In the genomic region with DNA sequence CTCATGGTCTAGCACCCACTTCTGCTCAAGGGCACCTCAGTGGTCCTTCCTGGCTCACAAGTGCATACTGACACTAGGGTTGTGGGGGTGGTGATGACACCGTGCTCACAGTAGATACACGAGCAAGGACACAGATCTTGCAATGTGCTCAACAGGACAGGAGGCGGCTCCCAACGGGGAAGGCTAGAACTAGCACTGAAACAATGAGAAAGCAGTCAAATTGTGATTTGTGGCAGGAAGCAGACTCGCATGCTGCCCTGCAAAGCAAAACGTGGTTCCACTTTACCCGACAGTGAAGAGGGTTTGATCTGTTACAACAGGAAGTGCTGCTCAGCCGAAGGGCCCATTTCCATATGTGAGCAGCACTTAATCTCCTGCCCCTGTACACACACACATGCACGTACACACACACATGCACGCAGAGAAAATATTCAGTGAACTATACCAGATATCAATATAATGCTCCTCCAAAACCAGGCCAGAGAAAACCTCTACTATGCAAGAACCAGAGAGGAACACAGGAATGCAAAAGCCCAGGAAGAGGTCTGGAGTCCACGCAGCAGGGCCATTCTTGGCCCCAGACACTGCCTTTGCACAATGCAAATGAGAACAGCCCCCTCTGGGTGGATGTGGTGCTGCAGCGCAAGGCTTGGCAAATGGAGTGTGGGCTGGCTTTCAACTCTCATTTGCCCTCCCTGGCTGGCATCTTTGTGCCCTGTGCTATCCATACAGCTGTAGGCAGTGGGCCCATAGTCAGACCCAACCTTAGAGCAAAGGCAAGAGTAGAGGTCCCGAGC, we compare ENCODE assay signal across 8 cellular contexts. TPM values are rescaled to one million over a fixed set of nuclear protein-coding genes. Genes with fewer than 3 reads are reported as not detected.
DNase-seq lines count a peak whose midpoint lies in the region; ATAC-seq and TF ChIP-seq lines count a peak whose summit lies in the region.

No MANE protein-coding gene starts in this region.

- POLR2A ChIA-PET in activated naive CD8-positive, alpha-beta T cell treated with anti-CD3 and anti-CD28 coated beads, Interleukin-2, amount 10 ng/mL, durations not matched to agents 7 days and 5 days (lab: Charles Lee), result interaction anchor here (1.0 kb wide), 1 partner anchor 164 kb away, joined by 3 read pairs; no protein-coding TSS in a partner anchor

- peak overlapping the region; percentile 72 for H3K4me3 Mint-ChIP-seq in activated naive CD8-positive, alpha-beta T cell treated with anti-CD3 and anti-CD28 coated beads, Interleukin-2, amount 10 ng/mL, durations not matched to agents 7 days and 5 days

- DNase-seq in NCI-H1436 (lab: John Stamatoyannopoulos, UW) (peak; percentile 20), NCI-H1436 treated with DMSO at 0.1 percent for 48 hours (lab: John Stamatoyannopoulos, UW) (no peak), Right ventricle myocardium inferior (ENCODE audit: missing footprints) (no peak), NK-92 (lab: John Stamatoyannopoulos, UW; ENCODE audit: unreplicated experiment) (no peak)
- DNase-seq in activated naive CD8-positive, alpha-beta T cell treated with anti-CD3 and anti-CD28 coated beads, Interleukin-2, amount 10 ng/mL, durations not matched to agents 7 days and 5 days, result peak; percentile 58
- DNase-seq in stimulated activated CD4-positive, alpha-beta T cell treated with anti-CD3 and anti-CD28 coated beads, TNF-alpha, amount 100 ng/mL, for 1 hour (ENCODE audit: low read depth in 3 of 3, low spot score in 1 of 3), result peak in 2 of 3 donors; percentile 3 to 9

- H3K27ac Mint-ChIP-seq in activated naive CD8-positive, alpha-beta T cell treated with anti-CD3 and anti-CD28 coated beads, Interleukin-2, amount 10 ng/mL, durations not matched to agents 7 days and 5 days, result peak overlapping the region; percentile 98

- ATAC-seq in HG02938 (IDR thresholded peaks at IDR 0.05; ENCODE audit: unreplicated experiment) (peak; percentile 91), Right ventricle myocardium inferior (no peak)
- peak; percentile 94 for ATAC-seq in activated naive CD8-positive, alpha-beta T cell treated with anti-CD3 and anti-CD28 coated beads, Interleukin-2, amount 10 ng/mL, durations not matched to agents 7 days and 5 days (ENCODE audit: low read depth)

- H3K9me3 Mint-ChIP-seq in activated naive CD8-positive, alpha-beta T cell treated with anti-CD3 and anti-CD28 coated beads, Interleukin-2, amount 10 ng/mL, durations not matched to agents 7 days and 5 days, result peaks cover 2% of the 10 kb centered on the region

- H3K27me3 Mint-ChIP-seq in activated naive CD8-positive, alpha-beta T cell treated with anti-CD3 and anti-CD28 coated beads, Interleukin-2, amount 10 ng/mL, durations not matched to agents 7 days and 5 days, result no peaks in the 10 kb centered on the region

- intact Hi-C loops in Right ventricle myocardium inferior (cut with DNase I), result no loop called here

- peaks cover 18% of the 10 kb centered on the region for H3K4me1 Mint-ChIP-seq in activated naive CD8-positive, alpha-beta T cell treated with anti-CD3 and anti-CD28 coated beads, Interleukin-2, amount 10 ng/mL, durations not matched to agents 7 days and 5 days

- H3K36me3 Mint-ChIP-seq in activated naive CD8-positive, alpha-beta T cell treated with anti-CD3 and anti-CD28 coated beads, Interleukin-2, amount 10 ng/mL, durations not matched to agents 7 days and 5 days, result peaks cover 2% of the 10 kb centered on the region

TF ChIP-seq in PFSK-1, 5 proteins besides CTCF, POLR2A, EP300 and RAD21:
- TF ChIP-seq FOXP2 (optimal IDR thresholded peaks at IDR 0.05; ENCODE audit: borderline replicate concordance, extremely low read depth, extremely low read length, insufficient read depth), result peak; percentile 44
- TF ChIP-seq, protein P1, sequence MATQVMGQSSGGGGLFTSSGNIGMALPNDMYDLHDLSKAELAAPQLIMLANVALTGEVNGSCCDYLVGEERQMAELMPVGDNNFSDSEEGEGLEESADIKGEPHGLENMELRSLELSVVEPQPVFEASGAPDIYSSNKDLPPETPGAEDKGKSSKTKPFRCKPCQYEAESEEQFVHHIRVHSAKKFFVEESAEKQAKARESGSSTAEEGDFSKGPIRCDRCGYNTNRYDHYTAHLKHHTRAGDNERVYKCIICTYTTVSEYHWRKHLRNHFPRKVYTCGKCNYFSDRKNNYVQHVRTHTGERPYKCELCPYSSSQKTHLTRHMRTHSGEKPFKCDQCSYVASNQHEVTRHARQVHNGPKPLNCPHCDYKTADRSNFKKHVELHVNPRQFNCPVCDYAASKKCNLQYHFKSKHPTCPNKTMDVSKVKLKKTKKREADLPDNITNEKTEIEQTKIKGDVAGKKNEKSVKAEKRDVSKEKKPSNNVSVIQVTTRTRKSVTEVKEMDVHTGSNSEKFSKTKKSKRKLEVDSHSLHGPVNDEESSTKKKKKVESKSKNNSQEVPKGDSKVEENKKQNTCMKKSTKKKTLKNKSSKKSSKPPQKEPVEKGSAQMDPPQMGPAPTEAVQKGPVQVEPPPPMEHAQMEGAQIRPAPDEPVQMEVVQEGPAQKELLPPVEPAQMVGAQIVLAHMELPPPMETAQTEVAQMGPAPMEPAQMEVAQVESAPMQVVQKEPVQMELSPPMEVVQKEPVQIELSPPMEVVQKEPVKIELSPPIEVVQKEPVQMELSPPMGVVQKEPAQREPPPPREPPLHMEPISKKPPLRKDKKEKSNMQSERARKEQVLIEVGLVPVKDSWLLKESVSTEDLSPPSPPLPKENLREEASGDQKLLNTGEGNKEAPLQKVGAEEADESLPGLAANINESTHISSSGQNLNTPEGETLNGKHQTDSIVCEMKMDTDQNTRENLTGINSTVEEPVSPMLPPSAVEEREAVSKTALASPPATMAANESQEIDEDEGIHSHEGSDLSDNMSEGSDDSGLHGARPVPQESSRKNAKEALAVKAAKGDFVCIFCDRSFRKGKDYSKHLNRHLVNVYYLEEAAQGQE (IDR thresholded peaks at IDR 0.05; ENCODE audit: insufficient read depth in 1 of 2, low read depth in 2 of 2, low read length in 2 of 2), result no peak

RNA-seq across cellular contexts. Expression of a gene that starts 47.1 kb away (rescaled TPM):
- 0.69 TPM for polyA plus RNA-seq in PFSK-1 (2012; ENCODE audit: insufficient read length, low read depth)
- not detected for total RNA-seq in activated naive CD8-positive, alpha-beta T cell treated with anti-CD3 and anti-CD28 coated beads, Interleukin-2, amount 10 ng/mL, durations not matched to agents 7 days and 5 days
- total RNA-seq in Right ventricle myocardium inferior, result 0.95 TPM

Comparison
In these comparisons a context has a peak if more than half of its experiments do, and no peak if none do; other contexts are left out.
1. DNase-seq: peak in NCI-H1436 (single experiment), activated naive CD8-positive, alpha-beta T cell treated with anti-CD3 and anti-CD28 coated beads, Interleukin-2, amount 10 ng/mL, durations not matched to agents 7 days and 5 days (single experiment) and stimulated activated CD4-positive, alpha-beta T cell treated with anti-CD3 and anti-CD28 coated beads, TNF-alpha, amount 100 ng/mL, for 1 hour (2 of 3); none in NCI-H1436 treated with DMSO at 0.1 percent for 48 hours (single experiment), Right ventricle myocardium inferior (single experiment) and NK-92 (single experiment).